Comparison of ENCODE assay signal across 12 cellular contexts in genomic region chr6:13188306-13188705, GRCh38.
DNase-seq lines count a peak whose midpoint lies in the region; ATAC-seq lines count a peak whose summit lies in the region.
"Had no signal": no experiment of that assay in that cellular context is flagged by ENCODE, and none has a peak within 500 bp of the region (broad histone marks: within the 10 kb centered on the region; RNA-seq: fewer than 3 reads in every experiment).

No MANE protein-coding gene starts in this region.

- ATAC-seq in GM21723 (IDR thresholded peaks at IDR 0.05; ENCODE audit: unreplicated experiment) = no peak
- ATAC-seq: CD8-positive, alpha-beta T cell; GM23338 had no signal

- DNase-seq in NCI-H2171 treated with DMSO at 0.1 percent for 48 hours (lab: John Stamatoyannopoulos, UW) (peak; percentile 20), NCI-H2171 (lab: John Stamatoyannopoulos, UW) (no peak), left kidney (ENCODE audit: low read depth, low spot score) (peak; percentile 87), retina (peak; percentile 92)
- DNase-seq in stimulated activated CD4-positive, alpha-beta T cell treated with anti-CD3 and anti-CD28 coated beads, Interleukin-15, amount 100 ng/mL, for 24 hours = no peak
- DNase-seq: Caco-2; CD4-positive, CD25-positive, alpha-beta regulatory T cell; CD8-positive, alpha-beta T cell; DMS153; DND-41 had no signal

Comparison
In these comparisons a context has a peak if more than half of its experiments do, and no peak if none do; other contexts are left out.
1. DNase-seq: peak in NCI-H2171 treated with DMSO at 0.1 percent for 48 hours (single experiment), left kidney (single experiment) and retina (single experiment); none in NCI-H2171 (single experiment) and stimulated activated CD4-positive, alpha-beta T cell treated with anti-CD3 and anti-CD28 coated beads, Interleukin-15, amount 100 ng/mL, for 24 hours (single experiment).